Comparison of ENCODE assay signal across 1 cellular context in the genomic region with DNA sequence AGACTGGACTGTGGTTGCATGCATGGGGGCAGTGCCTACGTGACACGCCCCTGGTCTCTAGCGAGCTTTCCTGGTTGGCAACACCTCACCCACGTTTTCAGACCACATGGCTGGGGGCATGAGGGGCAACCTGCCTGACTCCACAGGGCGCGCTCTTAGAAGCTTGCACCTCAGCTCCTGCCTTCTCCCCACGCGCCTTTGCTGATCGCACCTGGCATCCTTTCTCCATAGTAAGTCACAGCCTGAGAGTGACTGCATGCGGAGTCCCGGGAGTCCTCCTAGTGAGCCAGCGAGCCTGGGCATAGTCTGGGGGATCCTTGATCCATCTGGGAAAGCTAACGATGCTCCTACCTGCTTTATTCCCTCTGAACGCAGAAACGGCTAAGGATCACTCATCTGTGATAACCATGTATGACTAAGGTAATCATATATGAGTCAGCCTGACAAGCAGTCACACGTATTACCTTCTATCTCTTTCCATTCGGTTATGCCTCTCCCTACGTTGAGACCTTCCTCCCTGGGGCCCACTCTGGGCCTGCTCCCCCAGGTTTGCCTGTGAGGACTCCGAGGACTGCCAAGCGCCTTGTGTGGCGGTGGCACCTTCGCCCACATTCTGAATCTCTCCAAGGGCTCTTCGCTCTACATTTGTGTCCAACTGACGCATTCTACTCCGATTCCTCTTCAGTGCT.
TF ChIP-seq lines count a peak whose summit lies in the region.

No MANE protein-coding gene starts in this region.

TF ChIP-seq in HepG2, 621 proteins besides CTCF, POLR2A, EP300 and RAD21:
- TF ChIP-seq, protein P1, sequence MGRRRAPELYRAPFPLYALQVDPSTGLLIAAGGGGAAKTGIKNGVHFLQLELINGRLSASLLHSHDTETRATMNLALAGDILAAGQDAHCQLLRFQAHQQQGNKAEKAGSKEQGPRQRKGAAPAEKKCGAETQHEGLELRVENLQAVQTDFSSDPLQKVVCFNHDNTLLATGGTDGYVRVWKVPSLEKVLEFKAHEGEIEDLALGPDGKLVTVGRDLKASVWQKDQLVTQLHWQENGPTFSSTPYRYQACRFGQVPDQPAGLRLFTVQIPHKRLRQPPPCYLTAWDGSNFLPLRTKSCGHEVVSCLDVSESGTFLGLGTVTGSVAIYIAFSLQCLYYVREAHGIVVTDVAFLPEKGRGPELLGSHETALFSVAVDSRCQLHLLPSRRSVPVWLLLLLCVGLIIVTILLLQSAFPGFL (CRISPR knock-in tag; IDR thresholded peaks at IDR 0.05), result 0 out of 2 replicates have a peak, but pooled peaks have one; percentile 36
- no peak for TF ChIP-seq RFX1 (IDR thresholded peaks at IDR 0.05)
- TF ChIP-seq, protein P2, sequence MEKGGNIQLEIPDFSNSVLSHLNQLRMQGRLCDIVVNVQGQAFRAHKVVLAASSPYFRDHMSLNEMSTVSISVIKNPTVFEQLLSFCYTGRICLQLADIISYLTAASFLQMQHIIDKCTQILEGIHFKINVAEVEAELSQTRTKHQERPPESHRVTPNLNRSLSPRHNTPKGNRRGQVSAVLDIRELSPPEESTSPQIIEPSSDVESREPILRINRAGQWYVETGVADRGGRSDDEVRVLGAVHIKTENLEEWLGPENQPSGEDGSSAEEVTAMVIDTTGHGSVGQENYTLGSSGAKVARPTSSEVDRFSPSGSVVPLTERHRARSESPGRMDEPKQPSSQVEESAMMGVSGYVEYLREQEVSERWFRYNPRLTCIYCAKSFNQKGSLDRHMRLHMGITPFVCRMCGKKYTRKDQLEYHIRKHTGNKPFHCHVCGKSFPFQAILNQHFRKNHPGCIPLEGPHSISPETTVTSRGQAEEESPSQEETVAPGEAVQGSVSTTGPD (CRISPR knock-in tag; IDR thresholded peaks at IDR 0.05), result no peak
- TF ChIP-seq, protein P3, sequence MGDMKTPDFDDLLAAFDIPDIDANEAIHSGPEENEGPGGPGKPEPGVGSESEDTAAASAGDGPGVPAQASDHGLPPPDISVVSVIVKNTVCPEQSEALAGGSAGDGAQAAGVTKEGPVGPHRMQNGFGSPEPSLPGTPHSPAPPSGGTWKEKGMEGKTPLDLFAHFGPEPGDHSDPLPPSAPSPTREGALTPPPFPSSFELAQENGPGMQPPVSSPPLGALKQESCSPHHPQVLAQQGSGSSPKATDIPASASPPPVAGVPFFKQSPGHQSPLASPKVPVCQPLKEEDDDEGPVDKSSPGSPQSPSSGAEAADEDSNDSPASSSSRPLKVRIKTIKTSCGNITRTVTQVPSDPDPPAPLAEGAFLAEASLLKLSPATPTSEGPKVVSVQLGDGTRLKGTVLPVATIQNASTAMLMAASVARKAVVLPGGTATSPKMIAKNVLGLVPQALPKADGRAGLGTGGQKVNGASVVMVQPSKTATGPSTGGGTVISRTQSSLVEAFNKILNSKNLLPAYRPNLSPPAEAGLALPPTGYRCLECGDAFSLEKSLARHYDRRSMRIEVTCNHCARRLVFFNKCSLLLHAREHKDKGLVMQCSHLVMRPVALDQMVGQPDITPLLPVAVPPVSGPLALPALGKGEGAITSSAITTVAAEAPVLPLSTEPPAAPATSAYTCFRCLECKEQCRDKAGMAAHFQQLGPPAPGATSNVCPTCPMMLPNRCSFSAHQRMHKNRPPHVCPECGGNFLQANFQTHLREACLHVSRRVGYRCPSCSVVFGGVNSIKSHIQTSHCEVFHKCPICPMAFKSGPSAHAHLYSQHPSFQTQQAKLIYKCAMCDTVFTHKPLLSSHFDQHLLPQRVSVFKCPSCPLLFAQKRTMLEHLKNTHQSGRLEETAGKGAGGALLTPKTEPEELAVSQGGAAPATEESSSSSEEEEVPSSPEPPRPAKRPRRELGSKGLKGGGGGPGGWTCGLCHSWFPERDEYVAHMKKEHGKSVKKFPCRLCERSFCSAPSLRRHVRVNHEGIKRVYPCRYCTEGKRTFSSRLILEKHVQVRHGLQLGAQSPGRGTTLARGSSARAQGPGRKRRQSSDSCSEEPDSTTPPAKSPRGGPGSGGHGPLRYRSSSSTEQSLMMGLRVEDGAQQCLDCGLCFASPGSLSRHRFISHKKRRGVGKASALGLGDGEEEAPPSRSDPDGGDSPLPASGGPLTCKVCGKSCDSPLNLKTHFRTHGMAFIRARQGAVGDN (CRISPR knock-in tag; IDR thresholded peaks at IDR 0.05), result peak; percentile 34; the same call in 1 of the 2 replicates
- TF ChIP-seq AGO2 (optimal IDR thresholded peaks at IDR 0.05; ENCODE audit: low read depth, low read length), result peak; percentile 66
